ENCODE assay signal across 25 cellular contexts in the genomic region with DNA sequence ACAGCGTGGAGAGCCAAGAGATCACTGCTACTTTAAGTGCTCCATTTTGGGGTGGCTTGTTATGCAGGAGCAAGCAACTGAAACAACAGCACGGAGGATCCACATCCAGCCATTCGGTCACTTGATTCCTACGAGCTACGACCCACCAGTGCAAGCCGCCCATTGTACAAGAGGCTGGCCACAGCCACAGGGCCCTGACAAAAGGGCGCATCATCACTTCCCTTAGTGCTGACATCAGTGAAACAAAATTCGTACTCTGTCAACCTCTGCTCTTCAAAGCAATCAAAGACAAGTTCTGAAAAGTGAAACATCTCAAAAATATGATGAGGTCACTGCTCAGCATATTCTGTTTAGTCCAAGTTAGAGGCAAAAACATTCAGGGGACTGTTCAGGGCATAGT.
"Had no signal": no experiment of that assay in that cellular context is flagged by ENCODE, and none has a peak within 500 bp of the region (broad histone marks: within the 10 kb centered on the region; RNA-seq: fewer than 3 reads in every experiment).

No MANE protein-coding gene starts in this region.

- ATAC-seq: left ventricle myocardium superior; lower lobe of right lung; naive thymus-derived CD8-positive, alpha-beta T cell; right lobe of liver; stimulated activated naive CD8-positive, alpha-beta T cell treated with anti-CD3 and anti-CD28 coated beads, Interleukin-15, Interleukin-2, amounts not matched to agents 100 U/mL and 50 U/mL, for 24 hours had no signal

- H3K4me3 ChIP-seq: dorsolateral prefrontal cortex, lower lobe of right lung, ovary, right lobe of liver, testis, tibial artery, upper lobe of left lung had no signal

- H3K36me3 Mint-ChIP-seq: immature natural killer cell; naive thymus-derived CD8-positive, alpha-beta T cell had no signal

- H3K36me3 ChIP-seq: lower lobe of right lung, ovary, right lobe of liver, tibial artery, upper lobe of left lung had no signal

- H3K9me3 Mint-ChIP-seq: immature natural killer cell; naive thymus-derived CD8-positive, alpha-beta T cell; nephron progenitor cell had no signal

- FAIRE-seq: colon, frontal cortex, small intestine, urothelium cell line had no signal

- H3K4me1 Mint-ChIP-seq: immature natural killer cell had no signal

- H3K27me3 ChIP-seq: ovary, right lobe of liver, testis, upper lobe of left lung had no signal

- DNase-seq: dorsolateral prefrontal cortex; effector CD4-positive, alpha-beta T cell; hypothalamus; immature natural killer cell; kidney glomerular epithelial cell; left ventricle myocardium superior; lower lobe of right lung; naive thymus-derived CD8-positive, alpha-beta T cell; nephron progenitor cell; occipital lobe; ovary; retina; right lobe of liver; small intestine; stimulated activated CD4-positive, alpha-beta T cell treated with anti-CD3 and anti-CD28 coated beads, Interleukin-15, amount 100 ng/mL, for 24 hours; stimulated activated CD4-positive, alpha-beta T cell treated with anti-CD3 and anti-CD28 coated beads, Interleukin-2, amount 100 ng/mL, for 48 hours; stimulated activated CD8-positive, alpha-beta memory T cell treated with anti-CD3 and anti-CD28 coated beads, Interleukin-4, amount 100 ng/mL, for 48 hours; stimulated activated naive CD8-positive, alpha-beta T cell treated with anti-CD3 and anti-CD28 coated beads, Interleukin-15, Interleukin-2, amounts not matched to agents 100 U/mL and 50 U/mL, for 24 hours; substantia nigra; testis; tibial artery; upper lobe of left lung had no signal

- H3K27ac Mint-ChIP-seq: nephron progenitor cell had no signal

- H3K4me3 Mint-ChIP-seq: immature natural killer cell; naive thymus-derived CD8-positive, alpha-beta T cell; nephron progenitor cell had no signal
